32 cellular contexts compared by ENCODE assay signal in the genomic region with DNA sequence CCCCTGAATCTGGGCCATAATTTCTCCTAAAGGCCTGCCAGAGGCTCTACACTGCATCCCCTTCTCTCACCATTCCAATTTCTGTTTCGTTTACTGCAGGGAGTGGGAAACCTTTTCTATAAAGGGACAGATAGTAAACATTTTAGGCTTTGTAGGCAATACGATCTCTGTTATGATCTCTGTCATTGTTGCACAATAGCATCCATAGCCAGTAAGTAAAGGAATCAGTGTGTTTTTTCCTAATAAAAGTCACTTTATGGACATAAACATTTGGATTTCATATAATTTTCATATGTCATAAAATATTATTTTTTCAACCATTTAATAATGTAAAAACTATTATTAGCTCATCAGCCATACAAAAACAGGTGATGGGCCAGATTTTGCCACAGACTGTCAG.
DNase-seq lines count a peak whose midpoint lies in the region; ATAC-seq, FAIRE-seq and TF ChIP-seq lines count a peak whose summit lies in the region.
"Had no signal": no experiment of that assay in that cellular context is flagged by ENCODE, and none has a peak within 500 bp of the region (broad histone marks: within the 10 kb centered on the region; RNA-seq: fewer than 3 reads in every experiment).

No MANE protein-coding gene starts in this region.

- H3K4me1 ChIP-seq in HepG2 (ENCODE audit: insufficient read depth, low read length): no peaks in the 10 kb centered on the region
- no peaks in the 10 kb centered on the region for H3K4me1 ChIP-seq in right lobe of liver
- H3K4me1 ChIP-seq in IMR-90 (ENCODE audit: control insufficient read depth, insufficient read depth, low read length): no peaks in the 10 kb centered on the region
- no peaks in the 10 kb centered on the region for H3K4me1 ChIP-seq in K562 (replicated peaks in 1 of 2; ENCODE audit: control insufficient read depth in 2 of 2, insufficient read depth in 2 of 2, low read length in 2 of 2)
- H3K4me1 ChIP-seq: A549; BE2C; BLaER1; BLaER1 treated with 17β-estradiol and CSF1 and Interleukin-3, amounts not matched to agents 10 nM and 100 nM; Caco-2 had no signal

- H3K4me2 ChIP-seq in HepG2 (ENCODE audit: low read depth, low read length) (no peak overlapping the region), IMR-90 (ENCODE audit: low read depth, low read length) (no peak overlapping the region), K562 (ENCODE audit: insufficient read depth, low read length) (no peak overlapping the region)
- H3K4me2 ChIP-seq: A549; BLaER1; BLaER1 treated with 17β-estradiol and CSF1 and Interleukin-3, amounts not matched to agents 10 nM and 100 nM had no signal

- H3K14ac ChIP-seq in IMR-90 (replicated peaks; ENCODE audit: low read depth, low read length): no peak overlapping the region

- BruUV-seq in HepG2 (replicated peaks; lab: Mats Ljungman, UMichigan): no TSS peak
- no TSS peak for BruUV-seq in IMR-90 (replicated peaks; lab: Mats Ljungman, UMichigan)
- no TSS peak for BruUV-seq in K562 (replicated peaks; lab: Mats Ljungman, UMichigan)

- dilution Hi-C loops in IMR-90 (cut with HindIII; ENCODE audit: low sequenced_read_pairs, unreplicated experiment): no loop called here

- H3K9me3 ChIP-seq in HepG2 (ENCODE audit: low read length) (no peaks in the 10 kb centered on the region), right lobe of liver (no peaks in the 10 kb centered on the region), IMR-90 (ENCODE audit: control insufficient read depth, insufficient read depth, low read length) (peaks cover 8% of the 10 kb centered on the region), K562 (replicated peaks; ENCODE audit: control insufficient read depth, insufficient read depth, low read depth, low read length) (no peaks in the 10 kb centered on the region)
- H3K9me3 ChIP-seq: A549, BE2C, BLaER1, Caco-2 had no signal

- no peak overlapping the region for H3K18ac ChIP-seq in IMR-90 (ENCODE audit: low read depth, low read length)

- H3K27ac ChIP-seq in HepG2 (ENCODE audit: extremely low read length, insufficient read depth, low read length) (no peak overlapping the region), right lobe of liver (no peak overlapping the region), IMR-90 (ENCODE audit: insufficient read depth, low read length) (no peak overlapping the region), K562 (ENCODE audit: extremely low read depth, low read depth, low read length) (no peak overlapping the region)
- H3K27ac ChIP-seq: 22Rv1; A549; BLaER1; BLaER1 treated with 17β-estradiol and CSF1 and Interleukin-3, amounts not matched to agents 10 nM and 100 nM; C4-2B had no signal

- H3K79me2 ChIP-seq in HepG2 (ENCODE audit: insufficient read depth, low read length): no peaks in the 10 kb centered on the region
- H3K79me2 ChIP-seq in K562 (ENCODE audit: control insufficient read depth, insufficient read depth, low read length): no peaks in the 10 kb centered on the region

- ATAC-seq in HepG2 (no peak), right lobe of liver (no peak), IMR-90 (ENCODE audit: low read depth) (no peak), K562 (no peak), GM18858 (IDR thresholded peaks at IDR 0.05; ENCODE audit: unreplicated experiment) (no peak)
- ATAC-seq in stimulated activated naive CD8-positive, alpha-beta T cell treated with anti-CD3 and anti-CD28 coated beads, Interleukin-15, Interleukin-2, amounts not matched to agents 100 U/mL and 50 U/mL, for 24 hours: no peak
- ATAC-seq: A549; CD8-positive, alpha-beta T cell had no signal

- H3K23ac ChIP-seq in IMR-90 (ENCODE audit: low read depth, low read length): no peak overlapping the region

- TF ChIP-seq RAD21 in HepG2 (CRISPR knock-in tag; IDR thresholded peaks at IDR 0.05): no peak
- no peak for TF ChIP-seq RAD21 in IMR-90 (IDR thresholded peaks at IDR 0.05; ENCODE audit: low read length)
- TF ChIP-seq RAD21 in K562 (CRISPR knock-in tag; conservative IDR thresholded peaks at IDR 0.05 in 1 of 2, IDR thresholded peaks at IDR 0.05 in 1 of 2): no peak

- no peak overlapping the region for H2BK15ac ChIP-seq in IMR-90 (ENCODE audit: low read depth, low read length)

- no peak for TF ChIP-seq EP300 in HepG2 (IDR thresholded peaks at IDR 0.05; ENCODE audit: low read depth in 2 of 2, low read length in 2 of 2)
- TF ChIP-seq EP300 in HepG2 (CRISPR knock-in tag; IDR thresholded peaks at IDR 0.05; ENCODE audit: borderline replicate concordance): no peak
- TF ChIP-seq EP300 in K562 (IDR thresholded peaks at IDR 0.05; ENCODE audit: low read length): no peak

- H2BK120ac ChIP-seq in IMR-90 (ENCODE audit: low read depth, low read length): no peak overlapping the region

- no peak overlapping the region for H4K8ac ChIP-seq in IMR-90 (ENCODE audit: low read depth in 2 of 2, low read length in 2 of 2)

- H3K79me1 ChIP-seq in IMR-90 (ENCODE audit: low read depth in 1 of 2, low read length in 2 of 2): no peaks in the 10 kb centered on the region

- no peak overlapping the region for H3K4ac ChIP-seq in IMR-90 (ENCODE audit: low read depth, low read length)

- H3K4me3 ChIP-seq in HepG2 (replicated peaks in 1 of 3; ENCODE audit: insufficient read depth in 1 of 3, low read depth in 2 of 3, low read length in 3 of 3) (no peak overlapping the region), right lobe of liver (no peak overlapping the region), IMR-90 (ENCODE audit: insufficient read depth, low read depth, low read length) (no peak overlapping the region), K562 (no peak overlapping the region)
- H3K4me3 ChIP-seq: A549; BLaER1; BLaER1 treated with 17β-estradiol and CSF1 and Interleukin-3, amounts not matched to agents 10 nM and 100 nM had no signal

- no peaks in the 10 kb centered on the region for H3K36me3 ChIP-seq in HepG2 (replicated peaks in 1 of 2; ENCODE audit: control insufficient read depth in 1 of 2, insufficient read depth in 2 of 2, low read length in 2 of 2)
- no peaks in the 10 kb centered on the region for H3K36me3 ChIP-seq in right lobe of liver
- no peaks in the 10 kb centered on the region for H3K36me3 ChIP-seq in IMR-90 (ENCODE audit: control insufficient read depth, insufficient read depth, low read length)
- no peaks in the 10 kb centered on the region for H3K36me3 ChIP-seq in K562 (ENCODE audit: control insufficient read depth, insufficient read depth, low read length)
- H3K36me3 ChIP-seq: BE2C; BLaER1; BLaER1 treated with 17β-estradiol and CSF1 and Interleukin-3, amounts not matched to agents 10 nM and 100 nM had no signal

- H2AK9ac ChIP-seq in IMR-90 (replicated peaks; ENCODE audit: low read depth, low read length, poor library complexity): no peak overlapping the region

- H2BK5ac ChIP-seq in IMR-90 (ENCODE audit: low read depth, low read length, poor library complexity, severe bottlenecking): no peak overlapping the region

- no peaks in the 10 kb centered on the region for H4K20me1 ChIP-seq in HepG2 (ENCODE audit: insufficient read depth, low read length)
- no peaks in the 10 kb centered on the region for H4K20me1 ChIP-seq in IMR-90 (ENCODE audit: insufficient read depth, low read length)
- H4K20me1 ChIP-seq in K562 (replicated peaks; ENCODE audit: control insufficient read depth, insufficient read depth, low read length): no peaks in the 10 kb centered on the region
- H4K20me1 ChIP-seq: BLaER1; BLaER1 treated with 17β-estradiol and CSF1 and Interleukin-3, amounts not matched to agents 10 nM and 100 nM had no signal

- no peaks in the 10 kb centered on the region; a peak in 1 of 5 replicates for H3K27me3 ChIP-seq in HepG2 (ENCODE audit: control insufficient read depth in 1 of 2, insufficient read depth in 2 of 2, low read length in 2 of 2)
- no peaks in the 10 kb centered on the region for H3K27me3 ChIP-seq in right lobe of liver
- no peaks in the 10 kb centered on the region for H3K27me3 ChIP-seq in IMR-90 (ENCODE audit: control insufficient read depth, insufficient read depth, low read length)
- no peaks in the 10 kb centered on the region for H3K27me3 ChIP-seq in K562 (ENCODE audit: control insufficient read depth in 2 of 2, insufficient read depth in 2 of 2, low read length in 2 of 2)
- H3K27me3 ChIP-seq: BE2C; BLaER1; BLaER1 treated with 17β-estradiol and CSF1 and Interleukin-3, amounts not matched to agents 10 nM and 100 nM had no signal

- in situ Hi-C loops in HepG2 (cut with HindIII; ENCODE audit: extremely low pct_ligation_motif_present, low pct_unique_long_range_greater_than_20kb): no loop called here
- in situ Hi-C loops in IMR-90 (cut with MboI; ENCODE audit: low sequenced_read_pairs): no loop called here
- in situ Hi-C loops in K562 (cut with MboI): no loop called here

- FAIRE-seq in HepG2 (lab: Jason Lieb, UNC) (no peak), K562 (lab: Jason Lieb, UNC) (no peak)
- FAIRE-seq: A204.1, A549 had no signal

- no peak overlapping the region for H3K56ac ChIP-seq in IMR-90 (ENCODE audit: extremely low read depth, insufficient read depth, low read length)

- TF ChIP-seq POLR2A in HepG2 (IDR thresholded peaks at IDR 0.05; ENCODE audit: insufficient read depth in 1 of 2, low read depth in 2 of 2, low read length in 2 of 2): no peak
- no peak for TF ChIP-seq POLR2A in right lobe of liver (IDR thresholded peaks at IDR 0.05)
- TF ChIP-seq POLR2A in IMR-90 (IDR thresholded peaks at IDR 0.05; ENCODE audit: low read depth, low read length): no peak
- no peak for TF ChIP-seq POLR2A in K562 (conservative IDR thresholded peaks at IDR 0.05)

- H2AFZ ChIP-seq in HepG2 (ENCODE audit: low read length) (no peak overlapping the region), IMR-90 (replicated peaks; ENCODE audit: low read length, poor library complexity) (no peak overlapping the region), K562 (ENCODE audit: low read depth, low read length) (no peak overlapping the region)

- H3K9me1 ChIP-seq in IMR-90 (ENCODE audit: insufficient read depth, low read length) (no peaks in the 10 kb centered on the region), K562 (ENCODE audit: control insufficient read depth, insufficient read depth, low read length) (no peaks in the 10 kb centered on the region)

- no peak overlapping the region for H3K9ac ChIP-seq in HepG2 (ENCODE audit: insufficient read depth, low read depth, low read length)
- H3K9ac ChIP-seq in IMR-90 (ENCODE audit: low read depth, low read length): no peak overlapping the region
- H3K9ac ChIP-seq in K562 (ENCODE audit: insufficient read depth in 1 of 2, low read depth in 2 of 2, low read length in 2 of 2): no peak overlapping the region
- H3K9ac ChIP-seq: BLaER1; BLaER1 treated with 17β-estradiol and CSF1 and Interleukin-3, amounts not matched to agents 10 nM and 100 nM had no signal

- H4K91ac ChIP-seq in IMR-90 (ENCODE audit: insufficient read depth, low read depth, low read length): no peak overlapping the region

- CTCF ChIA-PET in HepG2 (lab: Yijun Ruan, JAX; ENCODE audit: low intra/inter-chr PET ratio, low total read pairs): no interaction called here
- CTCF ChIA-PET in IMR-90 (lab: Yijun Ruan, JAX): no interaction called here
- CTCF ChIA-PET in K562 (lab: Yijun Ruan, JAX; ENCODE audit: low intra/inter-chr PET ratio): no interaction called here

- H2BK20ac ChIP-seq in IMR-90 (ENCODE audit: low read depth, low read length): no peak overlapping the region

- no peak for TF ChIP-seq CTCF in HepG2 (CRISPR knock-in tag; IDR thresholded peaks at IDR 0.05)
- no peak for TF ChIP-seq CTCF in right lobe of liver (IDR thresholded peaks at IDR 0.05)
- no peak for TF ChIP-seq CTCF in IMR-90 (conservative IDR thresholded peaks at IDR 0.05; ENCODE audit: low read depth, low read length)
- TF ChIP-seq CTCF in K562 (IDR thresholded peaks at IDR 0.05 in 2 of 3, conservative IDR thresholded peaks at IDR 0.05 in 1 of 3; ENCODE audit: insufficient read depth in 2 of 3, low read depth in 1 of 3, low read length in 3 of 3): no peak

- POLR2A ChIA-PET in HepG2 (lab: Yijun Ruan, JAX) (no interaction called here), IMR-90 (lab: Charles Lee; ENCODE audit: unreplicated experiment) (no interaction called here), K562 (lab: Yijun Ruan, JAX) (interaction anchor here (0.5 kb wide), 1 partner anchor 1528 kb away, joined by 3 read pairs; no protein-coding TSS in a partner anchor)

- H4K5ac ChIP-seq in IMR-90 (ENCODE audit: low read depth, low read length): no peak overlapping the region

- intact Hi-C loops in HepG2 (cut with micrococcal nuclease; ENCODE audit: unreplicated experiment) (no loop called here), right lobe of liver (cut with DNase I) (no loop called here), IMR-90 (cut with micrococcal nuclease) (no loop called here), K562 (cut with micrococcal nuclease) (no loop called here)

- DNase-seq in HepG2 (ENCODE audit: low spot score) (no peak), right lobe of liver (no peak), IMR-90 (no peak), K562 (ENCODE audit: extremely low read depth in 1 of 4, low spot score in 3 of 4) (no peak)
- DNase-seq in stimulated activated naive CD8-positive, alpha-beta T cell treated with anti-CD3 and anti-CD28 coated beads, Interleukin-15, Interleukin-2, amounts not matched to agents 100 U/mL and 50 U/mL, for 24 hours: no peak
- DNase-seq: 8988T; ACHN; AML-193; BE2C; C1 segment of cervical spinal cord; Caco-2; Calu3; CD4-positive, alpha-beta memory T cell; CD4-positive, alpha-beta T cell; CD4-positive, CD25-positive, alpha-beta regulatory T cell; CD8-positive, alpha-beta memory T cell; CD8-positive, alpha-beta T cell; COR-L47; DMS 273 treated with DMSO at 0.1 percent for 48 hours; DMS153; DMS53; DMS79; DMS79 treated with DMSO at 0.1 percent for 48 hours; DND-41; EL had no signal

- H2AK5ac ChIP-seq in IMR-90 (ENCODE audit: low read depth, low read length): no peak overlapping the region

- 5% methylated on average over 2 of the region's 2 CpGs for WGBS in HepG2 (ENCODE audit: low lambda C conversion rate)
- 36% methylated on average over 2 of the region's 2 CpGs for WGBS in right lobe of liver (ENCODE audit: insufficient coverage, low coverage, low lambda C conversion rate, missing lambda C conversion rate)
- WGBS in IMR-90 (ENCODE audit: extremely low coverage in 2 of 2, insufficient read length in 1 of 2), 2 experiments: no CpG with 5 or more reads among the region's 2 CpGs
- WGBS in K562 (ENCODE audit: insufficient coverage, low coverage, missing lambda C conversion rate): 10% methylated on average over 2 of the region's 2 CpGs

Comparison
In these comparisons a context has a peak if more than half of its experiments do, and no peak if none do; other contexts are left out.
1. Of the 241 proteins assayed by ChIP-seq in both HepG2 and K562: peak only in HepG2: none; only in K562: none; in both: CEBPB; in neither: 239; mixed calls (peak in some experiments, not most) for 1.